Comparison of ENCODE assay signal across 9 cellular contexts in the genomic region with DNA sequence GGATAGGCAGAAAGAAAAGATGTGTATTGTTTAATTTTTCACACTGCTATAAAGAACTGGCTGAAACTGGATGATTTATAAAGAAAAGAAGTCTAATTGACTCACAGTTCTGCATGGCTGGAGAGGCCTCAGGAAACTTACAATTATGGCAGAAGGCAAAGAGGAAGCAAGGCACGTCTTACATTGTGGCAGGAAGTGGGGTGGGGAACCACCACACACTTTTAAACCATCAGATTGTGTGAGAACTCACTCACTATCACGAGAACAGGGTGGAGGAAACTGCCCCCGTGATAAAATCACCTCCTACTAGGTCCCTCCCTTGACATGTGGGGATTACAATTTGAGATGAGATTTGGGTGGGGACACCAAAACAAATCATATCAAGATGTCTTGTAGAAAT. TPM values are rescaled to one million over a fixed set of nuclear protein-coding genes. Genes with fewer than 3 reads are reported as not detected.
DNase-seq lines count a peak whose midpoint lies in the region; ATAC-seq and TF ChIP-seq lines count a peak whose summit lies in the region.
"Not testable (repeated sequence)": the region's sequence is repeated elsewhere in the genome, so short reads cannot be mapped to it uniquely, and the experiment has no call there.
"Had no signal": no experiment of that assay in that cellular context is flagged by ENCODE, and none has a peak within 500 bp of the region (broad histone marks: within the 10 kb centered on the region; RNA-seq: fewer than 3 reads in every experiment).

No MANE protein-coding gene starts in this region.

- not testable (repeated sequence) for H3K4me3 Mint-ChIP-seq in activated T-cell treated with anti-CD3 and anti-CD28 coated beads, Interleukin-2, amount 50 U/mL, for 72 hours; natural killer cell

- H3K27me3 Mint-ChIP-seq in activated T-cell treated with anti-CD3 and anti-CD28 coated beads, Interleukin-2, amount 50 U/mL, for 72 hours (ENCODE audit: low read depth), result peaks cover 12% of the 10 kb centered on the region
- peaks cover 8 to 13% of the 10 kb centered on the region in 2 donors for H3K27me3 Mint-ChIP-seq in natural killer cell (ENCODE audit: low read depth in 2 of 2)

- H3K9me3 Mint-ChIP-seq in activated T-cell treated with anti-CD3 and anti-CD28 coated beads, Interleukin-2, amount 50 U/mL, for 72 hours, result not testable (repeated sequence)
- peaks cover 7 to 14% of the 10 kb centered on the region in 2 donors for H3K9me3 Mint-ChIP-seq in natural killer cell

- H3K27ac Mint-ChIP-seq in activated T-cell treated with anti-CD3 and anti-CD28 coated beads, Interleukin-2, amount 50 U/mL, for 72 hours, result not testable (repeated sequence)
- peak overlapping the region; percentile 38 to 55 for H3K27ac Mint-ChIP-seq in natural killer cell

- ATAC-seq in GM18909 (IDR thresholded peaks at IDR 0.05; ENCODE audit: poor library complexity, unreplicated experiment) (peak; percentile 83), GM21619 (IDR thresholded peaks at IDR 0.05; ENCODE audit: unreplicated experiment) (peak; percentile 92), HG03064 (IDR thresholded peaks at IDR 0.05; ENCODE audit: low read depth, unreplicated experiment) (peak; percentile 81), HG03571 (IDR thresholded peaks at IDR 0.05; ENCODE audit: unreplicated experiment) (peak; percentile 94), natural killer cell (peak; percentile 79 to 94 (median 82))
- peak; percentile 67 to 82 for ATAC-seq in activated T-cell treated with anti-CD3 and anti-CD28 coated beads, Interleukin-2, amount 50 U/mL, for 72 hours (replicated peaks in 1 of 2)

- H3K4me1 Mint-ChIP-seq in activated T-cell treated with anti-CD3 and anti-CD28 coated beads, Interleukin-2, amount 50 U/mL, for 72 hours (ENCODE audit: low read depth), result not testable (repeated sequence)
- H3K4me1 Mint-ChIP-seq in natural killer cell, result peaks cover 20 to 21% of the 10 kb centered on the region in 2 donors

- not testable (repeated sequence) for TF ChIP-seq CTCF in natural killer cell (IDR thresholded peaks at IDR 0.05)

- not testable (repeated sequence) for H3K36me3 Mint-ChIP-seq in activated T-cell treated with anti-CD3 and anti-CD28 coated beads, Interleukin-2, amount 50 U/mL, for 72 hours (ENCODE audit: insufficient read depth in 2 of 2)
- peaks cover 18% of the 10 kb centered on the region for H3K36me3 Mint-ChIP-seq in natural killer cell

- DNase-seq in GF-D8 (lab: John Stamatoyannopoulos, UW), result peak; percentile 93
- DNase-seq in OCI-M1 (lab: John Stamatoyannopoulos, UW), result peak; percentile 31
- DNase-seq in activated T-cell treated with anti-CD3 and anti-CD28 coated beads, Interleukin-2, amount 50 U/mL, for 72 hours, result peak; percentile 12 to 29
- not testable (repeated sequence) for DNase-seq in natural killer cell

- intact Hi-C loops in natural killer cell (cut with micrococcal nuclease), result not testable (repeated sequence)

RNA-seq across cellular contexts. Expression of a gene that starts 5.5 kb away (rescaled TPM):
- under 1 TPM in 1 of 2 donors, not detected in 1; 0.05 TPM for total RNA-seq in activated T-cell treated with anti-CD3 and anti-CD28 coated beads, Interleukin-2, amount 50 U/mL, for 72 hours
- not detected for total RNA-seq in natural killer cell
- total RNA-seq: T-helper 2 cell treated with Interferon-gamma antibody and Interleukin-4, amounts not matched to agents 100 ng/mL and 5 ng/mL, for 36 hours had no signal
